Comparison of ENCODE assay signal across 9 cellular contexts in genomic region chr2:132009874-132010521, GRCh38.
DNase-seq lines count a peak whose midpoint lies in the region; ATAC-seq and TF ChIP-seq lines count a peak whose summit lies in the region.
"Had no signal": no experiment of that assay in that cellular context is flagged by ENCODE, and none has a peak within 500 bp of the region (broad histone marks: within the 10 kb centered on the region; RNA-seq: fewer than 3 reads in every experiment).

No MANE protein-coding gene starts in this region.

- H3K4me3 ChIP-seq in WERI-Rb-1 (ENCODE audit: low read depth, low read length) (peak overlapping the region; percentile 76), iPS-11a (ENCODE audit: low read depth, low read length) (peak overlapping the region; percentile 54), smooth muscle cell (peak overlapping the region; percentile 38)

- no peaks in the 10 kb centered on the region for H3F3A ChIP-seq in smooth muscle cell (ENCODE audit: low read depth)

- H3K27me3 ChIP-seq in WERI-Rb-1 (ENCODE audit: insufficient read depth, low read depth, severe bottlenecking) (peaks cover 2% of the 10 kb centered on the region), smooth muscle cell (ENCODE audit: low read depth) (peaks cover 50% of the 10 kb centered on the region)

- ATAC-seq in HG03045 (IDR thresholded peaks at IDR 0.05; ENCODE audit: unreplicated experiment): no peak
- ATAC-seq in GM21717 (IDR thresholded peaks at IDR 0.05; ENCODE audit: unreplicated experiment): no peak
- ATAC-seq: sciatic nerve had no signal

- H3K27ac ChIP-seq in WERI-Rb-1 (no peak overlapping the region), smooth muscle cell (ENCODE audit: low read depth) (no peak overlapping the region)

- 6% methylated on average over 47 of the region's 56 CpGs for WGBS in smooth muscle cell (ENCODE audit: low lambda C conversion rate)

- H3K4me2 ChIP-seq in smooth muscle cell: peak overlapping the region; percentile 73

- H2AFZ ChIP-seq in smooth muscle cell (ENCODE audit: low read depth): no peak overlapping the region

- H3K79me2 ChIP-seq in smooth muscle cell (ENCODE audit: low read depth): no peaks in the 10 kb centered on the region

- no peaks in the 10 kb centered on the region for H3K4me1 ChIP-seq in smooth muscle cell (ENCODE audit: low read depth)

- TF ChIP-seq CTCF in WERI-Rb-1 (IDR thresholded peaks at IDR 0.05; ENCODE audit: low read depth, low read length) (no peak), smooth muscle cell (IDR thresholded peaks at IDR 0.05; ENCODE audit: borderline replicate concordance, insufficient read depth, poor library complexity, severe bottlenecking) (no peak)

- no peak overlapping the region for H3K9ac ChIP-seq in smooth muscle cell (ENCODE audit: low read depth)

- H4K20me1 ChIP-seq in smooth muscle cell (ENCODE audit: low read depth): no peaks in the 10 kb centered on the region

- no peaks in the 10 kb centered on the region for H3K9me3 ChIP-seq in WERI-Rb-1 (ENCODE audit: severe bottlenecking)
- H3K9me3 ChIP-seq in smooth muscle cell (replicated peaks; ENCODE audit: low read depth): no peaks in the 10 kb centered on the region

- no peaks in the 10 kb centered on the region for H3K36me3 ChIP-seq in WERI-Rb-1
- H3K36me3 ChIP-seq in smooth muscle cell (ENCODE audit: low read depth): no peaks in the 10 kb centered on the region

- DNase-seq in NCI-H1105 (lab: John Stamatoyannopoulos, UW) (peak; percentile 9), NCI-H1105 treated with DMSO at 0.1 percent for 48 hours (lab: John Stamatoyannopoulos, UW) (no peak), WERI-Rb-1 (peak; percentile 7), smooth muscle cell (lab: John Stamatoyannopoulos, UW; ENCODE audit: unreplicated experiment) (no peak), DMS153 treated with DMSO at 0.1 percent for 48 hours (lab: John Stamatoyannopoulos, UW; ENCODE audit: unreplicated experiment) (no peak)

Comparison
In these comparisons a context has a peak if more than half of its experiments do, and no peak if none do; other contexts are left out.
1. DNase-seq: peak in NCI-H1105 (single experiment) and WERI-Rb-1 (single experiment); none in NCI-H1105 treated with DMSO at 0.1 percent for 48 hours (single experiment), smooth muscle cell (single experiment) and DMS153 treated with DMSO at 0.1 percent for 48 hours (single experiment).
2. Peak in every context shown above with its lines, with median percentiles within 50 percentile points of each other: H3K4me3 ChIP-seq.